In genomic region chr10:131682271-131682962, GRCh38 we compare ENCODE assay signal across 24 cellular contexts.
"Had no signal": no experiment of that assay in that cellular context is flagged by ENCODE, and none has a peak within 500 bp of the region (broad histone marks: within the 10 kb centered on the region; RNA-seq: fewer than 3 reads in every experiment).

No MANE protein-coding gene starts in this region.

- DNase-seq: hippocampal formation; left ventricle myocardium inferior; naive thymus-derived CD8-positive, alpha-beta T cell; occipital lobe; ovary; retina; right cardiac atrium; small intestine; stimulated activated CD4-positive, alpha-beta T cell treated with anti-CD3 and anti-CD28 coated beads, Interleukin-4, amount 100 ng/mL, for 24 hours; stimulated activated naive CD4-positive, alpha-beta T cell; tibial artery had no signal

- H3K9me3 Mint-ChIP-seq: naive thymus-derived CD8-positive, alpha-beta T cell; neural crest cell; stimulated activated effector memory CD8-positive, alpha-beta T cell treated with anti-CD3 and anti-CD28 coated beads, Interleukin-12 subunit alpha, Interleukin-12 subunit beta, amount 100 ng/mL, for 72 hours; stimulated activated naive CD8-positive, alpha-beta T cell treated with anti-CD3 and anti-CD28 coated beads, Interleukin-15, Interleukin-2, amounts not matched to agents 100 ng/mL and 50 ng/mL, for 24 hours; type B pancreatic cell had no signal

- H3K36me3 Mint-ChIP-seq: naive thymus-derived CD8-positive, alpha-beta T cell; stimulated activated effector memory CD8-positive, alpha-beta T cell treated with anti-CD3 and anti-CD28 coated beads, Interleukin-12 subunit alpha, Interleukin-12 subunit beta, amount 100 ng/mL, for 72 hours; type B pancreatic cell had no signal

- H3K4me1 Mint-ChIP-seq: naive thymus-derived CD8-positive, alpha-beta T cell; nephron; stimulated activated effector memory CD8-positive, alpha-beta T cell treated with anti-CD3 and anti-CD28 coated beads, Interleukin-12 subunit alpha, Interleukin-12 subunit beta, amount 100 ng/mL, for 72 hours had no signal

- H3K9me3 ChIP-seq: left ventricle myocardium inferior, neutrophil, ovary, prostate gland, spleen, suprapubic skin, thoracic aorta, vagina had no signal

- H3K4me1 ChIP-seq: left ventricle myocardium inferior, prostate gland, spleen, suprapubic skin, tibial artery, vagina had no signal

- H3K27me3 ChIP-seq: ovary, vagina had no signal

- FAIRE-seq: keratinocyte, small intestine had no signal

- H3K4me3 Mint-ChIP-seq: naive thymus-derived CD8-positive, alpha-beta T cell; nephron; neural crest cell; stimulated activated effector memory CD8-positive, alpha-beta T cell treated with anti-CD3 and anti-CD28 coated beads, Interleukin-12 subunit alpha, Interleukin-12 subunit beta, amount 100 ng/mL, for 72 hours; stimulated activated naive CD8-positive, alpha-beta T cell treated with anti-CD3 and anti-CD28 coated beads, Interleukin-15, Interleukin-2, amounts not matched to agents 100 ng/mL and 50 ng/mL, for 24 hours; type B pancreatic cell had no signal

- H3K36me3 ChIP-seq: left ventricle myocardium inferior, neutrophil, ovary, prostate gland, spleen, suprapubic skin, thoracic aorta, tibial artery, vagina had no signal

- H3K27ac Mint-ChIP-seq: naive thymus-derived CD8-positive, alpha-beta T cell; nephron; stimulated activated effector memory CD8-positive, alpha-beta T cell treated with anti-CD3 and anti-CD28 coated beads, Interleukin-12 subunit alpha, Interleukin-12 subunit beta, amount 100 ng/mL, for 72 hours; stimulated activated naive CD8-positive, alpha-beta T cell treated with anti-CD3 and anti-CD28 coated beads, Interleukin-15, Interleukin-2, amounts not matched to agents 100 ng/mL and 50 ng/mL, for 24 hours; type B pancreatic cell had no signal

- H3K27ac ChIP-seq: left ventricle myocardium inferior, neutrophil, ovary, prostate gland, spleen, suprapubic skin, thoracic aorta, tibial artery, vagina had no signal

- H3K4me3 ChIP-seq: left ventricle myocardium inferior, lung, ovary, prostate gland, spleen, suprapubic skin, thoracic aorta, tibial artery, vagina had no signal
